Comparison of ENCODE assay signal across 2 cellular contexts in genomic region chr5:56268707-56269106, GRCh38. TPM values are rescaled to one million over a fixed set of nuclear protein-coding genes. Genes with fewer than 3 reads are reported as not detected.
"Had no signal": no experiment of that assay in that cellular context is flagged by ENCODE, and none has a peak within 500 bp of the region (broad histone marks: within the 10 kb centered on the region; RNA-seq: fewer than 3 reads in every experiment).

No MANE protein-coding gene starts in this region.

RNA-seq across cellular contexts. Expression of gene ANKRD55, which starts 35.6 kb away (rescaled TPM):
- total RNA-seq: G401, GM12878 had no signal
